Comparison of ENCODE assay signal across 16 cellular contexts in genomic region chr5:134784946-134785620, GRCh38. TPM values are rescaled to one million over a fixed set of nuclear protein-coding genes. Genes with fewer than 3 reads are reported as not detected.
DNase-seq lines count a peak whose midpoint lies in the region; ATAC-seq, FAIRE-seq and TF ChIP-seq lines count a peak whose summit lies in the region.
"Had no signal": no experiment of that assay in that cellular context is flagged by ENCODE, and none has a peak within 500 bp of the region (broad histone marks: within the 10 kb centered on the region; RNA-seq: fewer than 3 reads in every experiment).

No MANE protein-coding gene starts in this region.

- in situ Hi-C loops in HAP-1 (cut with MboI; ENCODE audit: low sequenced_read_pairs) = no loop called here

- H3K9ac ChIP-seq in kidney (ENCODE audit: low read length in 2 of 2) = no peak overlapping the region

- H3K27ac ChIP-seq in kidney (ENCODE audit: low read depth in 2 of 2, low read length in 2 of 2) (no peak overlapping the region), right atrium auricular region (no peak overlapping the region)
- H3K27ac ChIP-seq: body of pancreas, C4-2B, sigmoid colon had no signal

- H3K27me3 ChIP-seq in HAP-1 (ENCODE audit: low read depth) (no peaks in the 10 kb centered on the region), right atrium auricular region (no peaks in the 10 kb centered on the region)
- H3K27me3 ChIP-seq: body of pancreas, sigmoid colon had no signal

- TF ChIP-seq CTCF in kidney (IDR thresholded peaks at IDR 0.05; ENCODE audit: borderline replicate concordance, extremely low read depth, insufficient read depth) (no peak), right atrium auricular region (IDR thresholded peaks at IDR 0.05) (no peak)

- intact Hi-C loops in kidney (cut with DNase I) = no loop called here

- peaks cover 78% of the 10 kb centered on the region for H3K36me3 ChIP-seq in HAP-1 (replicated peaks)
- peaks cover 26 to 35% of the 10 kb centered on the region in 2 donors for H3K36me3 ChIP-seq in kidney (ENCODE audit: control insufficient read depth in 1 of 2, insufficient read depth in 2 of 2, low read length in 2 of 2)
- peaks cover 82% of the 10 kb centered on the region for H3K36me3 ChIP-seq in right atrium auricular region

- H3K4me1 ChIP-seq in HAP-1 (peaks cover 17% of the 10 kb centered on the region), kidney (ENCODE audit: control insufficient read depth in 1 of 2, insufficient read depth in 1 of 2, low read depth in 1 of 2, low read length in 2 of 2) (no peaks in the 10 kb centered on the region), right atrium auricular region (no peaks in the 10 kb centered on the region)
- H3K4me1 ChIP-seq: sigmoid colon had no signal

- FAIRE-seq in kidney (lab: Jason Lieb, UNC) (no peak), GM12892 (lab: Jason Lieb, UNC) (no peak)

- TF ChIP-seq POLR2A in GM12892 (IDR thresholded peaks at IDR 0.05; ENCODE audit: low read depth, low read length) = no peak

- H3K4me3 ChIP-seq in HAP-1 (no peak overlapping the region), kidney (ENCODE audit: low read length in 2 of 2) (no peak overlapping the region), right atrium auricular region (no peak overlapping the region)
- H3K4me3 ChIP-seq: body of pancreas, sigmoid colon had no signal

- H3K9me3 ChIP-seq in HAP-1 (no peaks in the 10 kb centered on the region), kidney (ENCODE audit: control insufficient read depth in 1 of 2, low read length in 2 of 2) (no peaks in the 10 kb centered on the region), right atrium auricular region (no peaks in the 10 kb centered on the region)
- H3K9me3 ChIP-seq: body of pancreas, sigmoid colon had no signal

- DNase-seq in AG20443 (ENCODE audit: low spot score) (peak; percentile 40), HAP-1 (ENCODE audit: low spot score in 2 of 2) (peak; percentile 52 to 76), astrocyte of the hippocampus (ENCODE audit: low read depth, low spot score) (peak; percentile 89), iPS-NIHi11 (ENCODE audit: low spot score) (peak; percentile 31), kidney (no peak), GM12892 (ENCODE audit: insufficient read length) (no peak), right atrium auricular region (ENCODE audit: low spot score) (no peak)
- DNase-seq: activated CD4-positive, alpha-beta T cell treated with anti-CD3 and anti-CD28 coated beads for 1 hour; activated T-cell treated with anti-CD3 and anti-CD28 coated beads, Interleukin-2, amount 50 U/mL, for 48 hours; body of pancreas; left ventricle myocardium superior; NCI-H1048; sigmoid colon; stimulated activated naive CD4-positive, alpha-beta T cell treated with Interleukin-2 at 50 U/mL for 16 hours had no signal

- ATAC-seq in GM19397 (IDR thresholded peaks at IDR 0.05; ENCODE audit: unreplicated experiment) = no peak
- ATAC-seq: body of pancreas, left ventricle myocardium superior had no signal

RNA-seq across cellular contexts. Expression of gene DDX46, which starts 26.5 kb away (rescaled TPM):
- 39.7 TPM for total RNA-seq in kidney
- 11.3 TPM for polyA plus RNA-seq in kidney (ENCODE audit: insufficient read depth, low read depth, low replicate concordance)
- polyA plus RNA-seq in GM12892 (2012; ENCODE audit: missing spikeins) = 59.3 TPM
- total RNA-seq in right atrium auricular region = 10 to 100 TPM; 12.2 to 13.4 TPM

RNA-seq across cellular contexts. Expression of gene CAMLG, which starts 46.7 kb away (rescaled TPM):
- total RNA-seq in kidney (22.9 TPM), right atrium auricular region (10 to 100 TPM; 18.2 to 21.9 TPM)
- 47.0 TPM for polyA plus RNA-seq in kidney (ENCODE audit: insufficient read depth, low read depth, low replicate concordance)
- 39.2 TPM for polyA plus RNA-seq in GM12892 (2012; ENCODE audit: missing spikeins)

Comparison
In these comparisons a context has a peak if more than half of its experiments do, and no peak if none do; other contexts are left out.
1. DNase-seq: peak in AG20443 (single experiment), HAP-1 (2 of 2), astrocyte of the hippocampus (single experiment) and iPS-NIHi11 (single experiment); none in kidney (single experiment), GM12892 (single experiment) and right atrium auricular region (single experiment).